In genomic region chr6:1884313-1884712, GRCh38 we compare ENCODE assay signal across 26 cellular contexts.
DNase-seq lines count a peak whose midpoint lies in the region; ATAC-seq, FAIRE-seq and TF ChIP-seq lines count a peak whose summit lies in the region.
"Had no signal": no experiment of that assay in that cellular context is flagged by ENCODE, and none has a peak within 500 bp of the region (broad histone marks: within the 10 kb centered on the region; RNA-seq: fewer than 3 reads in every experiment).

No MANE protein-coding gene starts in this region.

- H3K9me3 Mint-ChIP-seq in GM23338 = no peaks in the 10 kb centered on the region
- H3K9me3 Mint-ChIP-seq in astrocyte (ENCODE audit: unreplicated experiment) = peaks cover 3% of the 10 kb centered on the region
- H3K9me3 Mint-ChIP-seq in mesothelial cell of epicardium = peaks cover 10% of the 10 kb centered on the region
- H3K9me3 Mint-ChIP-seq: CD4-positive, alpha-beta memory T cell had no signal

- H3K27ac ChIP-seq in GM23338 (ENCODE audit: low read depth) (peak overlapping the region; percentile 60; the same call in 1 of the 2 replicates), astrocyte (ENCODE audit: low read depth, low read length) (no peak overlapping the region), aorta (ENCODE audit: low read depth in 1 of 2, low read length in 2 of 2) (peak overlapping the region; percentile 83 to 88), vagina (no peak overlapping the region)
- H3K27ac ChIP-seq: SK-N-MC had no signal

- no peaks in the 10 kb centered on the region for H3K9me3 ChIP-seq in astrocyte (ENCODE audit: insufficient read depth, low read depth, low read length)
- no peaks in the 10 kb centered on the region for H3K9me3 ChIP-seq in aorta (ENCODE audit: control insufficient read depth, low read length)
- no peaks in the 10 kb centered on the region for H3K9me3 ChIP-seq in HAP-1
- H3K9me3 ChIP-seq in vagina = no peaks in the 10 kb centered on the region

- no peak overlapping the region for H3K27ac Mint-ChIP-seq in GM23338
- H3K27ac Mint-ChIP-seq in astrocyte (ENCODE audit: unreplicated experiment) = no peak overlapping the region
- H3K27ac Mint-ChIP-seq in mesothelial cell of epicardium = peak overlapping the region; percentile 96
- H3K27ac Mint-ChIP-seq: CD4-positive, alpha-beta memory T cell had no signal

- 3 to 9% methylated on average over 2 of the region's 2 CpGs for WGBS in aorta, 2 donors

- no peak for FAIRE-seq in astrocyte (lab: Jason Lieb, UNC)
- FAIRE-seq: GM12891, RCC 7860 had no signal

- in situ Hi-C loops in HAP-1 (cut with MboI; ENCODE audit: low sequenced_read_pairs) = no loop called here

- H4K20me1 ChIP-seq in GM23338 (replicated peaks; ENCODE audit: insufficient read depth) = no peaks in the 10 kb centered on the region
- H4K20me1 ChIP-seq in astrocyte (ENCODE audit: insufficient read depth, low read length) = no peaks in the 10 kb centered on the region

- H3K27me3 Mint-ChIP-seq in GM23338 (ENCODE audit: insufficient read depth, low read depth, poor library complexity) (no peaks in the 10 kb centered on the region), astrocyte (ENCODE audit: low read depth, unreplicated experiment) (no peaks in the 10 kb centered on the region), mesothelial cell of epicardium (ENCODE audit: low read depth) (no peaks in the 10 kb centered on the region)
- H3K27me3 Mint-ChIP-seq: CD4-positive, alpha-beta memory T cell had no signal

- no peaks in the 10 kb centered on the region for H3K4me1 ChIP-seq in GM23338 (ENCODE audit: insufficient read depth)
- H3K4me1 ChIP-seq in astrocyte (ENCODE audit: insufficient read depth, low read length) = peaks cover 5% of the 10 kb centered on the region
- peaks cover 2 to 5% of the 10 kb centered on the region in 2 donors for H3K4me1 ChIP-seq in aorta (ENCODE audit: control insufficient read depth in 1 of 2, insufficient read depth in 2 of 2, low read length in 2 of 2)
- peaks cover 5% of the 10 kb centered on the region for H3K4me1 ChIP-seq in HAP-1
- H3K4me1 ChIP-seq in vagina = no peaks in the 10 kb centered on the region

- H3K4me2 ChIP-seq in GM23338 (no peak overlapping the region), astrocyte (ENCODE audit: low read length) (no peak overlapping the region)

- no peaks in the 10 kb centered on the region for H3K36me3 Mint-ChIP-seq in GM23338 (ENCODE audit: low read depth)
- peaks cover 2% of the 10 kb centered on the region for H3K36me3 Mint-ChIP-seq in astrocyte (ENCODE audit: low read depth, unreplicated experiment)
- H3K36me3 Mint-ChIP-seq in mesothelial cell of epicardium = no peaks in the 10 kb centered on the region

- TF ChIP-seq CTCF in GM23338 (conservative IDR thresholded peaks at IDR 0.05; ENCODE audit: low read depth in 2 of 2) = no peak
- no peak for TF ChIP-seq CTCF in astrocyte (IDR thresholded peaks at IDR 0.05; ENCODE audit: insufficient read depth, low read depth, low read length)
- no peak for TF ChIP-seq CTCF in mesothelial cell of epicardium (IDR thresholded peaks at IDR 0.05; ENCODE audit: unreplicated experiment)
- no peak for TF ChIP-seq CTCF in vagina (IDR thresholded peaks at IDR 0.05)

- H3K79me2 ChIP-seq in GM23338 (replicated peaks; ENCODE audit: insufficient read depth) = no peaks in the 10 kb centered on the region
- H3K79me2 ChIP-seq in astrocyte (ENCODE audit: insufficient read depth, low read length) = no peaks in the 10 kb centered on the region

- no peaks in the 10 kb centered on the region for H3F3A ChIP-seq in GM23338 (replicated peaks; ENCODE audit: low read depth)

- H3K9ac ChIP-seq in astrocyte (ENCODE audit: low read length) = no peak overlapping the region

- H3K36me3 ChIP-seq in GM23338 (ENCODE audit: insufficient read depth) = no peaks in the 10 kb centered on the region
- H3K36me3 ChIP-seq in astrocyte (ENCODE audit: insufficient read depth, low read length) = no peaks in the 10 kb centered on the region
- no peaks in the 10 kb centered on the region for H3K36me3 ChIP-seq in aorta (ENCODE audit: control insufficient read depth in 1 of 2, insufficient read depth in 2 of 2, low read length in 1 of 2)
- H3K36me3 ChIP-seq in HAP-1 (replicated peaks) = no peaks in the 10 kb centered on the region
- H3K36me3 ChIP-seq in vagina = no peaks in the 10 kb centered on the region

- ATAC-seq in GM23338 = no peak
- ATAC-seq in aorta (ENCODE audit: low FRiP score) = peak; percentile 77
- ATAC-seq: HCT116 had no signal

- no peaks in the 10 kb centered on the region for H3K9me2 ChIP-seq in GM23338 (ENCODE audit: insufficient read depth)

- H3K4me3 Mint-ChIP-seq in GM23338 (no peak overlapping the region), astrocyte (ENCODE audit: unreplicated experiment) (no peak overlapping the region), mesothelial cell of epicardium (no peak overlapping the region)
- H3K4me3 Mint-ChIP-seq: CD4-positive, alpha-beta memory T cell had no signal

- H3K4me1 Mint-ChIP-seq in GM23338 = peaks cover 6% of the 10 kb centered on the region; the same call in 2 of the 3 replicates
- peaks cover 11% of the 10 kb centered on the region for H3K4me1 Mint-ChIP-seq in astrocyte (ENCODE audit: low read depth, unreplicated experiment)
- peaks cover 49% of the 10 kb centered on the region for H3K4me1 Mint-ChIP-seq in mesothelial cell of epicardium
- H3K4me1 Mint-ChIP-seq: CD4-positive, alpha-beta memory T cell had no signal

- no peak for TF ChIP-seq POLR2A in vagina (IDR thresholded peaks at IDR 0.05)

- intact Hi-C loops in aorta (cut with DNase I) = no loop called here
- intact Hi-C loops in vagina (cut with DNase I) = no loop called here

- no peak overlapping the region for H3K4me3 ChIP-seq in GM23338
- H3K4me3 ChIP-seq in astrocyte (ENCODE audit: insufficient read depth, low read depth, low read length) = no peak overlapping the region
- no peak overlapping the region for H3K4me3 ChIP-seq in aorta (ENCODE audit: low read length in 2 of 2)
- no peak overlapping the region for H3K4me3 ChIP-seq in HAP-1
- no peak overlapping the region for H3K4me3 ChIP-seq in vagina
- H3K4me3 ChIP-seq: SK-N-MC had no signal

- H3K27me3 ChIP-seq in GM23338 (ENCODE audit: insufficient read depth) (no peaks in the 10 kb centered on the region), astrocyte (ENCODE audit: insufficient read depth, low read length) (no peaks in the 10 kb centered on the region), aorta (ENCODE audit: control insufficient read depth in 1 of 2, insufficient read depth in 2 of 2, low read length in 1 of 2) (no peaks in the 10 kb centered on the region), HAP-1 (ENCODE audit: low read depth) (no peaks in the 10 kb centered on the region), vagina (no peaks in the 10 kb centered on the region)

- H2AFZ ChIP-seq in GM23338 (no peak overlapping the region), astrocyte (ENCODE audit: low read depth, low read length) (no peak overlapping the region)

- DNase-seq in GM23338 (ENCODE audit: low spot score) (no peak), astrocyte (ENCODE audit: low read depth) (peak; percentile 6), mesothelial cell of epicardium (ENCODE audit: low spot score in 2 of 2, unreplicated experiment in 2 of 2) (no peak), aorta (no peak), HAP-1 (ENCODE audit: low spot score in 2 of 2) (no peak), 8988T (no peak), vagina (ENCODE audit: extremely low spot score in 2 of 2) (no peak)
- DNase-seq: C1 segment of cervical spinal cord; CD4-positive, alpha-beta memory T cell; COR-L47; DMS79; GF-D8; GOT3; Karpas-422; NCI-H1105; NCI-H1436 treated with DMSO at 0.1 percent for 48 hours; NCI-H1930; NCI-H2107; NCI-H446; NCI-H524 treated with DMSO at 0.1 percent for 48 hours; NCI-H774; SIG-M5 had no signal

TF ChIP-seq in GM23338, 12 proteins besides CTCF, POLR2A, EP300 and RAD21 (continues in another document):
- TF ChIP-seq ZNF331 (CRISPR knock-in tag; IDR thresholded peaks at IDR 0.05; ENCODE audit: low read depth) (no peak), EZH2 (IDR thresholded peaks at IDR 0.05; ENCODE audit: low read depth, unreplicated experiment) (no peak), ZNF114 (CRISPR knock-in tag; IDR thresholded peaks at IDR 0.05) (no peak)

Comparison
In these comparisons a context has a peak if more than half of its experiments do, and no peak if none do; other contexts are left out.
1. H3K27ac ChIP-seq: peak in GM23338 (single experiment) and aorta (2 of 2); none in astrocyte (single experiment) and vagina (single experiment).